Comparison of ENCODE assay signal across 4 cellular contexts in the genomic region with DNA sequence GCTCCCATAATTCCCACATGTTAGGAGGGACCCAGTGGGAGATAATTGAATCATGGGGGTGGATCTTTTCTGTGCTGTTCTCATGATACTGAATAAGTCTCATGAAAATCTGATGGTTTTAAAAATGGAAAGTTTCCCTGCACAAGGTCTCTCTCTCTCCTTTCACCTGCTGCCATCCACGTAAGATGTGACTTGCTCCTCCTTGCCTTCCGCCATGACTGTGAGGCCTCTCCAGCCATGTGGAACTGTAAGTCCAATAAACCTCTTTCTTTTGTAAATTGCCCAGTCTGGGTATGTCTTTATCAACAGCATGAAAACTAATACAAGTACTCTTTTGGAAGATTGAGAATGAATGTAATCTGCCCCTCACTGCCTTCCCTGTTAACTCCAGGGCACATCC. TPM values are rescaled to one million over a fixed set of nuclear protein-coding genes. Genes with fewer than 3 reads are reported as not detected.
"Had no signal": no experiment of that assay in that cellular context is flagged by ENCODE, and none has a peak within 500 bp of the region (broad histone marks: within the 10 kb centered on the region; RNA-seq: fewer than 3 reads in every experiment).

No MANE protein-coding gene starts in this region.

RNA-seq across cellular contexts. Expression of gene SCN4A, which starts 9.9 kb away (rescaled TPM):
- total RNA-seq: activated CD8-positive, alpha-beta T cell treated with anti-CD3 and anti-CD28 coated beads, Interleukin-2, amount 10 ng/mL, durations not matched to agents 7 days and 5 days; frontal cortex had no signal
- polyA plus RNA-seq: cardiac muscle cell had no signal

RNA-seq across cellular contexts. Expression of gene PRR29, which starts 15.5 kb away (rescaled TPM):
- total RNA-seq: activated B cell treated with CpG ODN at 0.5 μM for 24 hours had no signal

RNA-seq across cellular contexts. Expression of gene ICAM2, which starts 37.8 kb away (rescaled TPM):
- total RNA-seq: cardiac muscle cell had no signal

RNA-seq across cellular contexts. Expression of gene CD79B, which starts 50.5 kb away (rescaled TPM):
- total RNA-seq: cardiac muscle cell had no signal
